Comparison of ENCODE assay signal across 18 cellular contexts in genomic region chr5:97125125-97125683, GRCh38. TPM values are rescaled to one million over a fixed set of nuclear protein-coding genes. Genes with fewer than 3 reads are reported as not detected.
DNase-seq lines count a peak whose midpoint lies in the region; ATAC-seq and TF ChIP-seq lines count a peak whose summit lies in the region.
"Had no signal": no experiment of that assay in that cellular context is flagged by ENCODE, and none has a peak within 500 bp of the region (broad histone marks: within the 10 kb centered on the region; RNA-seq: fewer than 3 reads in every experiment).

No MANE protein-coding gene starts in this region.

- H3K4me3 Mint-ChIP-seq in GM23338 (no peak overlapping the region), WTC11 (no peak overlapping the region)
- H3K4me3 Mint-ChIP-seq: CD4-positive, alpha-beta T cell had no signal

- no peak for TF ChIP-seq CTCF in BE2C (IDR thresholded peaks at IDR 0.05; ENCODE audit: low read depth, low read length)
- no peak for TF ChIP-seq CTCF in GM23338 (conservative IDR thresholded peaks at IDR 0.05; ENCODE audit: low read depth in 2 of 2)
- no peak for TF ChIP-seq CTCF in WTC11 (IDR thresholded peaks at IDR 0.05)

- H3K4me1 Mint-ChIP-seq in GM23338 = no peaks in the 10 kb centered on the region
- H3K4me1 Mint-ChIP-seq in WTC11 = 0 out of 2 replicates have a peak, but pooled peaks cover 4% of the 10 kb centered on the region

- no peaks in the 10 kb centered on the region for H4K20me1 ChIP-seq in GM23338 (replicated peaks; ENCODE audit: insufficient read depth)

- H3K27me3 Mint-ChIP-seq in GM23338 (ENCODE audit: insufficient read depth, low read depth, poor library complexity) = no peaks in the 10 kb centered on the region
- H3K27me3 Mint-ChIP-seq in WTC11 (ENCODE audit: low read depth) = no peaks in the 10 kb centered on the region

- H2AFZ ChIP-seq in GM23338 = peak overlapping the region; percentile 76; the same call in 1 of the 2 replicates

- in situ Hi-C loops in ACHN (cut with HindIII; ENCODE audit: low pct_ligation_motif_present, low pct_unique_long_range_greater_than_20kb, low sequenced_read_pairs) = no loop called here

- no peaks in the 10 kb centered on the region for H3K79me2 ChIP-seq in GM23338 (replicated peaks; ENCODE audit: insufficient read depth)

- CTCF ChIA-PET in WTC11 (lab: Charles Lee) = interaction anchor here (1.0 kb wide), 1 partner anchor 17 kb away, joined by 3 read pairs; the partner anchor contains the start of gene LIX1

- H3K36me3 ChIP-seq in BE2C (no peaks in the 10 kb centered on the region), GM23338 (ENCODE audit: insufficient read depth) (no peaks in the 10 kb centered on the region)
- H3K36me3 ChIP-seq: HAP-1 had no signal

- POLR2A ChIA-PET in WTC11 (lab: Charles Lee) = no interaction called here

- H3K27ac Mint-ChIP-seq in GM23338 (no peak overlapping the region), WTC11 (no peak overlapping the region)
- H3K27ac Mint-ChIP-seq: CD4-positive, alpha-beta T cell had no signal

- H3K27ac ChIP-seq in GM23338 (ENCODE audit: low read depth) = no peak overlapping the region
- H3K27ac ChIP-seq: C4-2B had no signal

- no peak overlapping the region for H3K4me3 ChIP-seq in BE2C (ENCODE audit: low read depth, low read length)
- H3K4me3 ChIP-seq in GM23338 = no peak overlapping the region
- H3K4me3 ChIP-seq: GM12878, HAP-1 had no signal

- H3F3A ChIP-seq in GM23338 (replicated peaks; ENCODE audit: low read depth) = no peaks in the 10 kb centered on the region

- ATAC-seq in GM23338 = peak; percentile 36; the same call in 2 of the 3 replicates
- ATAC-seq in WTC11 = peak; percentile 67
- ATAC-seq in GM19324 (IDR thresholded peaks at IDR 0.05; ENCODE audit: low FRiP score, unreplicated experiment) = no peak
- ATAC-seq: GM12878 had no signal

- H3K27me3 ChIP-seq in BE2C (peaks cover 75% of the 10 kb centered on the region), GM23338 (ENCODE audit: insufficient read depth) (no peaks in the 10 kb centered on the region)

- 0 out of 2 replicates have a peak, but pooled peaks cover 6% of the 10 kb centered on the region for H3K9me2 ChIP-seq in GM23338 (ENCODE audit: insufficient read depth)

- H3K9me3 Mint-ChIP-seq in GM23338 (no peaks in the 10 kb centered on the region), WTC11 (no peaks in the 10 kb centered on the region)
- H3K9me3 Mint-ChIP-seq: CD4-positive, alpha-beta T cell had no signal

- H3K4me1 ChIP-seq in BE2C (peaks cover 13% of the 10 kb centered on the region), GM23338 (ENCODE audit: insufficient read depth) (no peaks in the 10 kb centered on the region)
- H3K4me1 ChIP-seq: HAP-1 had no signal

- no peak overlapping the region for H3K4me2 ChIP-seq in GM23338

- DNase-seq in BE2C (peak; percentile 56), GM23338 (ENCODE audit: low spot score) (peak; percentile 35), WTC11 (ENCODE audit: low spot score) (no peak), islet precursor cell (peak; percentile 66), ACHN (no peak), iPS-NIHi11 (ENCODE audit: low spot score) (no peak)
- DNase-seq: CD4-positive, alpha-beta T cell; DMS53; DND-41; EL; KG1 had no signal

- no peaks in the 10 kb centered on the region; the same call in 1 of the 2 replicates for H3K9me3 ChIP-seq in BE2C
- H3K9me3 ChIP-seq: HAP-1 had no signal

- no peaks in the 10 kb centered on the region for H3K36me3 Mint-ChIP-seq in GM23338 (ENCODE audit: low read depth)
- no peaks in the 10 kb centered on the region for H3K36me3 Mint-ChIP-seq in WTC11

TF ChIP-seq in GM23338, 12 proteins besides CTCF, POLR2A, EP300 and RAD21 (continues in another document):
- no peak for TF ChIP-seq EZH2 (IDR thresholded peaks at IDR 0.05; ENCODE audit: low read depth, unreplicated experiment)
- no peak for TF ChIP-seq CREB1 (CRISPR knock-in tag; IDR thresholded peaks at IDR 0.05; ENCODE audit: low read depth)
- no peak for TF ChIP-seq STAT1 (IDR thresholded peaks at IDR 0.05; ENCODE audit: unreplicated experiment)

TF ChIP-seq in WTC11, 78 proteins besides CTCF, POLR2A, EP300 and RAD21:
- TF ChIP-seq NFE2L1 (CRISPR knock-in tag; IDR thresholded peaks at IDR 0.05) (no peak), FOXJ3 (CRISPR knock-in tag; IDR thresholded peaks at IDR 0.05; ENCODE audit: borderline replicate concordance) (no peak), NR2C2 (CRISPR knock-in tag; IDR thresholded peaks at IDR 0.05) (no peak), TCF7 (CRISPR knock-in tag; IDR thresholded peaks at IDR 0.05; ENCODE audit: low read depth) (no peak), ZBTB43 (CRISPR knock-in tag; IDR thresholded peaks at IDR 0.05) (no peak), ZNF263 (CRISPR knock-in tag; IDR thresholded peaks at IDR 0.05; ENCODE audit: low read depth) (no peak), NR3C1 (CRISPR knock-in tag; conservative IDR thresholded peaks at IDR 0.05; ENCODE audit: low read depth) (no peak), CREB1 (CRISPR knock-in tag; IDR thresholded peaks at IDR 0.05) (no peak), CBFB (CRISPR knock-in tag; IDR thresholded peaks at IDR 0.05; ENCODE audit: low read depth) (no peak), ZNF671 (CRISPR knock-in tag; IDR thresholded peaks at IDR 0.05) (no peak), NR1H2 (CRISPR knock-in tag; IDR thresholded peaks at IDR 0.05) (no peak), E2F5 (CRISPR knock-in tag; IDR thresholded peaks at IDR 0.05) (no peak)
- TF ChIP-seq, protein P1, sequence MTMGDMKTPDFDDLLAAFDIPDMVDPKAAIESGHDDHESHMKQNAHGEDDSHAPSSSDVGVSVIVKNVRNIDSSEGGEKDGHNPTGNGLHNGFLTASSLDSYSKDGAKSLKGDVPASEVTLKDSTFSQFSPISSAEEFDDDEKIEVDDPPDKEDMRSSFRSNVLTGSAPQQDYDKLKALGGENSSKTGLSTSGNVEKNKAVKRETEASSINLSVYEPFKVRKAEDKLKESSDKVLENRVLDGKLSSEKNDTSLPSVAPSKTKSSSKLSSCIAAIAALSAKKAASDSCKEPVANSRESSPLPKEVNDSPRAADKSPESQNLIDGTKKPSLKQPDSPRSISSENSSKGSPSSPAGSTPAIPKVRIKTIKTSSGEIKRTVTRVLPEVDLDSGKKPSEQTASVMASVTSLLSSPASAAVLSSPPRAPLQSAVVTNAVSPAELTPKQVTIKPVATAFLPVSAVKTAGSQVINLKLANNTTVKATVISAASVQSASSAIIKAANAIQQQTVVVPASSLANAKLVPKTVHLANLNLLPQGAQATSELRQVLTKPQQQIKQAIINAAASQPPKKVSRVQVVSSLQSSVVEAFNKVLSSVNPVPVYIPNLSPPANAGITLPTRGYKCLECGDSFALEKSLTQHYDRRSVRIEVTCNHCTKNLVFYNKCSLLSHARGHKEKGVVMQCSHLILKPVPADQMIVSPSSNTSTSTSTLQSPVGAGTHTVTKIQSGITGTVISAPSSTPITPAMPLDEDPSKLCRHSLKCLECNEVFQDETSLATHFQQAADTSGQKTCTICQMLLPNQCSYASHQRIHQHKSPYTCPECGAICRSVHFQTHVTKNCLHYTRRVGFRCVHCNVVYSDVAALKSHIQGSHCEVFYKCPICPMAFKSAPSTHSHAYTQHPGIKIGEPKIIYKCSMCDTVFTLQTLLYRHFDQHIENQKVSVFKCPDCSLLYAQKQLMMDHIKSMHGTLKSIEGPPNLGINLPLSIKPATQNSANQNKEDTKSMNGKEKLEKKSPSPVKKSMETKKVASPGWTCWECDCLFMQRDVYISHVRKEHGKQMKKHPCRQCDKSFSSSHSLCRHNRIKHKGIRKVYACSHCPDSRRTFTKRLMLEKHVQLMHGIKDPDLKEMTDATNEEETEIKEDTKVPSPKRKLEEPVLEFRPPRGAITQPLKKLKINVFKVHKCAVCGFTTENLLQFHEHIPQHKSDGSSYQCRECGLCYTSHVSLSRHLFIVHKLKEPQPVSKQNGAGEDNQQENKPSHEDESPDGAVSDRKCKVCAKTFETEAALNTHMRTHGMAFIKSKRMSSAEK (CRISPR knock-in tag; IDR thresholded peaks at IDR 0.05; ENCODE audit: borderline replicate concordance) = no peak

RNA-seq across cellular contexts. Expression of gene LIX1, which starts 17.2 kb away (rescaled TPM):
- polyA plus RNA-seq in BE2C (2012; ENCODE audit: insufficient read depth, insufficient read length, low read depth) = 2.0 TPM
- not detected in 2 replicates for total RNA-seq in GM23338 (2014; rRNA removed; shearing (Covaris generic))
- polyA plus RNA-seq in GM23338 (2016; fragmentation: Nextera tagmentation; extraction: Ambion mirVana) = 0.13 and 0.16 TPM in 2 replicates
- total RNA-seq in WTC11 (2021) = not detected in 3 replicates
- total RNA-seq: A172; CD4-positive, alpha-beta T cell; GM12878; HT-29 had no signal
- polyA plus RNA-seq: BJ had no signal

RNA-seq across cellular contexts. Expression of gene RIOK2, which starts 57.8 kb away (rescaled TPM):
- polyA plus RNA-seq in BE2C (2012; ENCODE audit: insufficient read depth, insufficient read length, low read depth) = 58.1 TPM
- total RNA-seq in GM23338 (2014; rRNA removed; shearing (Covaris generic)) = 22.9 and 24.0 TPM in 2 replicates
- polyA plus RNA-seq in GM23338 (2016; fragmentation: Nextera tagmentation; extraction: Ambion mirVana) = 44.9 and 47.6 TPM in 2 replicates
- total RNA-seq in WTC11 (2021) = 27.8 to 35.2 TPM (median 34.8 TPM) in 3 replicates

Comparison
In these comparisons a context has a peak if more than half of its experiments do, and no peak if none do; other contexts are left out.
1. DNase-seq: peak in BE2C (single experiment), GM23338 (single experiment) and islet precursor cell (single experiment); none in WTC11 (single experiment), ACHN (single experiment) and iPS-NIHi11 (single experiment).